ENCODE assay signal across 2 cellular contexts in the genomic region with DNA sequence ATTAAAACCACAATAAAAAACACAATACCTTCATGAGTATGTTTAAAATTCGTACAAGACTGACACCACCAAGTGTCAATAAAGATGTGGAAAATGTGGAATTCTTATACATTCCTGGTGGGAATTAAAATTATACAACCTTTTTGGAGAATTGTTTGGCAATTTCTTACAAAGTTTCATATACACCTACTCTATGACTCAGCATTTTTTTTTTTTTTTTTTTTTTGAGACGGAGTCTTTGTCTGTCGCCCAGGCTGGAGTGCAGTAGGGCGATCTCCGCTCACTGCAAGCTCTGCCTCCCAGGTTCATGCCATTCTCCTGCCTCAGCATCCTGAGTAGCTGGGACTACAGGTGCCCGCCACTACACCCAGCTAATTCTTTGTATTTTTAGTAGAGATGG.
A peak's percentile ranks its signal among the peaks of the same experiment; 100 is the strongest.
TF ChIP-seq lines count a peak whose summit lies in the region.

No MANE protein-coding gene starts in this region.

TF ChIP-seq in A549, 52 proteins besides CTCF, POLR2A, EP300 and RAD21 (continued from another document):
- peak; percentile 67 for TF ChIP-seq MAFK (IDR thresholded peaks at IDR 0.05; ENCODE audit: partially characterized antibody)

TF ChIP-seq in H1, 55 proteins besides CTCF, POLR2A, EP300 and RAD21 (continued from another document):
- TF ChIP-seq MAFK (IDR thresholded peaks at IDR 0.05; ENCODE audit: low read depth, low read length) = peak; percentile 48; the same call in 1 of the 2 replicates
TF ChIP-seq in H1: peak in this region for 2; not testable (repeated sequence) for 53.
